ENCODE assay signal across 8 cellular contexts in the genomic region with DNA sequence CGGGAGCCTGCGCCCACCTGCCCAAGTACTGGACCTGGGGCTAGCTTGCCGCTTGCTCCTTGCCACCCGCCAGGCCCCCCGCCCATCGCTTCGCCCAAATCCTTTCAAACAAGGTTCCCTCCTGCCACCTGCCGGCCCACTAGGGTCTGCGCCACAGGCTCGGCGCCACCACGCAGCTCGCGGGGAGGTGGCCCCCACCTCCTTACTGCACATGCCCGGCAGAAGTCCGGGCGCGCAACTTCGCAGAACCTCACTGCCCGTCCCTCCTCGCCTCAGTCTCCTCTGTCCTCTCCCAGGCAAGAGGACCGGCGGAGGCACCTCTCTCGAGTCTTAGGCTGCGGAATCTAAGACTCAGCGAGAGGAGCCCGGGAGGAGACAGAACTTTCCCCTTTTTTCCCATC. TPM values are rescaled to one million over a fixed set of nuclear protein-coding genes. Genes with fewer than 3 reads are reported as not detected.
DNase-seq lines count a peak whose midpoint lies in the region; ATAC-seq and TF ChIP-seq lines count a peak whose summit lies in the region.

No MANE protein-coding gene starts in this region.

- ATAC-seq in HG03139 (IDR thresholded peaks at IDR 0.05; ENCODE audit: unreplicated experiment), result no peak
- no peak for ATAC-seq in HG03565 (IDR thresholded peaks at IDR 0.05; ENCODE audit: unreplicated experiment)
- no peak for ATAC-seq in GM21737 (IDR thresholded peaks at IDR 0.05; ENCODE audit: unreplicated experiment)

- no peak overlapping the region for H3K27ac ChIP-seq in left ventricle myocardium inferior (replicated peaks)

- peak; percentile 42 for DNase-seq in GM03348 (ENCODE audit: low spot score)
- peak; percentile 72 for DNase-seq in NCI-H2171 (lab: John Stamatoyannopoulos, UW)
- DNase-seq in activated naive CD4-positive, alpha-beta T cell treated with anti-CD3 and anti-CD28 coated beads for 36 hours, result peak; percentile 63
- DNase-seq in left ventricle myocardium inferior, result no peak
- peak; percentile 33 for DNase-seq in stimulated activated CD4-positive, alpha-beta T cell treated with anti-CD3 and anti-CD28 coated beads, Interleukin-12 subunit alpha, Interleukin-12 subunit beta, amount 100 ng/mL, for 4 hours

- peak overlapping the region; percentile 51 for H3K4me3 Mint-ChIP-seq in activated naive CD4-positive, alpha-beta T cell treated with anti-CD3 and anti-CD28 coated beads for 36 hours

- no peak overlapping the region for H3K27ac Mint-ChIP-seq in activated naive CD4-positive, alpha-beta T cell treated with anti-CD3 and anti-CD28 coated beads for 36 hours

- peak overlapping the region; percentile 49 for H3K4me3 ChIP-seq in left ventricle myocardium inferior

- peaks cover 10% of the 10 kb centered on the region for H3K4me1 ChIP-seq in left ventricle myocardium inferior

- H3K36me3 Mint-ChIP-seq in activated naive CD4-positive, alpha-beta T cell treated with anti-CD3 and anti-CD28 coated beads for 36 hours (ENCODE audit: low read depth), result peaks cover 3% of the 10 kb centered on the region

- peaks cover 95% of the 10 kb centered on the region for H3K27me3 ChIP-seq in left ventricle myocardium inferior (ENCODE audit: low read depth)

- H3K9me3 ChIP-seq in left ventricle myocardium inferior (replicated peaks), result no peaks in the 10 kb centered on the region

- TF ChIP-seq CTCF in left ventricle myocardium inferior (IDR thresholded peaks at IDR 0.05; ENCODE audit: borderline replicate concordance), result peak; percentile 55

- CTCF ChIA-PET in activated naive CD4-positive, alpha-beta T cell treated with anti-CD3 and anti-CD28 coated beads for 36 hours (lab: Charles Lee), result interaction anchor here (0.6 to 2.6 kb wide), 7 partner anchors 10 to 358 kb away, joined by 3 to 10 read pairs (median 3); no protein-coding TSS in a partner anchor

- H3K27me3 Mint-ChIP-seq in activated naive CD4-positive, alpha-beta T cell treated with anti-CD3 and anti-CD28 coated beads for 36 hours (ENCODE audit: low read depth), result peaks cover 44% of the 10 kb centered on the region

- no peaks in the 10 kb centered on the region for H3K36me3 ChIP-seq in left ventricle myocardium inferior

- peaks cover 12% of the 10 kb centered on the region for H3K4me1 Mint-ChIP-seq in activated naive CD4-positive, alpha-beta T cell treated with anti-CD3 and anti-CD28 coated beads for 36 hours (ENCODE audit: low read depth)

- intact Hi-C loops in activated naive CD4-positive, alpha-beta T cell treated with anti-CD3 and anti-CD28 coated beads for 36 hours (cut with micrococcal nuclease), result loop anchor here (2.0 to 5.0 kb wide), 3 partner anchors 189 to 602 kb away; partner anchors contain the start of gene STX16
- intact Hi-C loops in left ventricle myocardium inferior (cut with micrococcal nuclease), result no loop called here

- H3K9me3 Mint-ChIP-seq in activated naive CD4-positive, alpha-beta T cell treated with anti-CD3 and anti-CD28 coated beads for 36 hours, result no peaks in the 10 kb centered on the region

RNA-seq across cellular contexts. Expression of gene GNAS-AS1, which starts 11.2 kb away (rescaled TPM):
- total RNA-seq in activated naive CD4-positive, alpha-beta T cell treated with anti-CD3 and anti-CD28 coated beads for 36 hours, result 1 to 10 TPM; 1.6 to 1.9 TPM
- total RNA-seq in left ventricle myocardium inferior, result 0.25 TPM

RNA-seq across cellular contexts. Expression of gene GNAS, which starts 13.0 kb away (rescaled TPM):
- 100 to 1,000 TPM; 770 to 802 TPM for total RNA-seq in activated naive CD4-positive, alpha-beta T cell treated with anti-CD3 and anti-CD28 coated beads for 36 hours
- total RNA-seq in left ventricle myocardium inferior, result 1,444 TPM
